ENCODE assay signal across 23 cellular contexts in genomic region chr11:35918716-35919115, GRCh38. TPM values are rescaled to one million over a fixed set of nuclear protein-coding genes. Genes with fewer than 3 reads are reported as not detected.
DNase-seq lines count a peak whose midpoint lies in the region; ATAC-seq and TF ChIP-seq lines count a peak whose summit lies in the region.
"Had no signal": no experiment of that assay in that cellular context is flagged by ENCODE, and none has a peak within 500 bp of the region (broad histone marks: within the 10 kb centered on the region; RNA-seq: fewer than 3 reads in every experiment).

No MANE protein-coding gene starts in this region.

- ATAC-seq in HG03039 (IDR thresholded peaks at IDR 0.05; ENCODE audit: unreplicated experiment), result no peak
- ATAC-seq: activated T-cell treated with anti-CD3 and anti-CD28 coated beads, Interleukin-2, amount 50 U/mL, for 72 hours; pancreas had no signal

- H3K9me3 Mint-ChIP-seq in neural crest cell, result no peaks in the 10 kb centered on the region
- H3K9me3 Mint-ChIP-seq: activated T-cell treated with anti-CD3 and anti-CD28 coated beads, Interleukin-2, amount 50 U/mL, for 72 hours; CD4-positive, CD25-positive, alpha-beta regulatory T cell; central memory CD8-positive, alpha-beta T cell; memory B cell; T-helper 1 cell treated with Interleukin-12 subunit alpha and Interleukin-12 subunit beta and Interleukin-4 antibody, amounts not matched to agents 30 μg/mL and 1 μg/mL, for 36 hours had no signal

- no peak for TF ChIP-seq CTCF in neural crest cell (conservative IDR thresholded peaks at IDR 0.05)
- no peak for TF ChIP-seq CTCF in testis (IDR thresholded peaks at IDR 0.05)

- H3K9me3 ChIP-seq in testis, result no peaks in the 10 kb centered on the region
- H3K9me3 ChIP-seq: esophagus squamous epithelium, HAP-1, pancreas, suprapubic skin had no signal

- no peaks in the 10 kb centered on the region for H3K27me3 Mint-ChIP-seq in neural crest cell (ENCODE audit: low read depth)
- H3K27me3 Mint-ChIP-seq: CD4-positive, CD25-positive, alpha-beta regulatory T cell; memory B cell had no signal

- H3K36me3 Mint-ChIP-seq in neural crest cell (ENCODE audit: low read depth), result no peaks in the 10 kb centered on the region
- H3K36me3 Mint-ChIP-seq: CD4-positive, CD25-positive, alpha-beta regulatory T cell; memory B cell; naive B cell had no signal

- H3K4me3 ChIP-seq in testis, result no peak overlapping the region
- H3K4me3 ChIP-seq: esophagus squamous epithelium, HAP-1, pancreas, suprapubic skin had no signal

- H3K4me1 ChIP-seq in testis, result no peaks in the 10 kb centered on the region
- H3K4me1 ChIP-seq: pancreas, suprapubic skin had no signal

- no peaks in the 10 kb centered on the region for H3K27me3 ChIP-seq in testis
- H3K27me3 ChIP-seq: pancreas, suprapubic skin had no signal

- DNase-seq in COR-L47 (lab: John Stamatoyannopoulos, UW) (peak; percentile 35), NCI-H146 (lab: John Stamatoyannopoulos, UW) (peak; percentile 61), caudate nucleus (lab: John Stamatoyannopoulos, UW) (peak in 2 of 61 donors; percentile 14 to 21), neural crest cell (ENCODE audit: low read depth, low spot score) (no peak), activated gamma-delta T cell (lab: John Stamatoyannopoulos, UW) (no peak), NK-92 (lab: John Stamatoyannopoulos, UW; ENCODE audit: unreplicated experiment) (no peak), testis (no peak)
- DNase-seq: activated CD4-positive, alpha-beta T cell treated with anti-CD3 and anti-CD28 coated beads for 4 hours; activated naive CD4-positive, alpha-beta T cell treated with anti-CD3 and anti-CD28 coated beads, Interleukin-2, amount 50 U/mL, for 16 hours; activated T-cell treated with anti-CD3 and anti-CD28 coated beads, Interleukin-2, amount 50 U/mL, for 72 hours; aorta; CD4-positive, CD25-positive, alpha-beta regulatory T cell; effector memory CD4-positive, alpha-beta T cell; esophagus squamous epithelium; kidney glomerular epithelial cell; naive B cell; pancreas had no signal

- peaks cover 40% of the 10 kb centered on the region for H3K4me1 Mint-ChIP-seq in neural crest cell
- H3K4me1 Mint-ChIP-seq: CD4-positive, CD25-positive, alpha-beta regulatory T cell; central memory CD8-positive, alpha-beta T cell; memory B cell; naive B cell had no signal

- peak overlapping the region; percentile 79 for H3K27ac Mint-ChIP-seq in neural crest cell (ENCODE audit: unreplicated experiment)
- H3K27ac Mint-ChIP-seq: activated T-cell treated with anti-CD3 and anti-CD28 coated beads, Interleukin-2, amount 50 U/mL, for 72 hours; CD4-positive, CD25-positive, alpha-beta regulatory T cell; memory B cell; naive B cell; T-helper 1 cell treated with Interleukin-12 subunit alpha and Interleukin-12 subunit beta and Interleukin-4 antibody, amounts not matched to agents 30 μg/mL and 1 μg/mL, for 36 hours had no signal

- intact Hi-C loops in testis (cut with DNase I; ENCODE audit: low total_unique reads), result no loop called here

- peak overlapping the region; percentile 38 for H3K4me3 Mint-ChIP-seq in neural crest cell
- H3K4me3 Mint-ChIP-seq: activated T-cell treated with anti-CD3 and anti-CD28 coated beads, Interleukin-2, amount 50 U/mL, for 72 hours; CD4-positive, CD25-positive, alpha-beta regulatory T cell; central memory CD8-positive, alpha-beta T cell; memory B cell; naive B cell; T-helper 1 cell treated with Interleukin-12 subunit alpha and Interleukin-12 subunit beta and Interleukin-4 antibody, amounts not matched to agents 30 μg/mL and 1 μg/mL, for 36 hours had no signal

- no peak for TF ChIP-seq POLR2A in testis (IDR thresholded peaks at IDR 0.05)

- peak overlapping the region; percentile 65 for H3K27ac ChIP-seq in caudate nucleus (ENCODE audit: low read depth, low read length)
- no peak overlapping the region for H3K27ac ChIP-seq in testis
- H3K27ac ChIP-seq: esophagus squamous epithelium, pancreas, suprapubic skin had no signal

- no peaks in the 10 kb centered on the region for H3K36me3 ChIP-seq in testis (ENCODE audit: low read depth, missing control alignments)
- H3K36me3 ChIP-seq: esophagus squamous epithelium, HAP-1, pancreas, suprapubic skin had no signal

- 88 to 93% methylated on average over 2 of the region's 2 CpGs for WGBS in testis, 2 donors

RNA-seq across cellular contexts. Expression of gene LDLRAD3, which starts 25.1 kb away (rescaled TPM):
- 30.1 and 33.8 TPM in 2 replicates for total RNA-seq in neural crest cell
- 10 to 100 TPM; 12.0 to 14.6 TPM for total RNA-seq in testis
- 7.1 TPM for polyA plus RNA-seq in testis (ENCODE audit: insufficient read depth, low read depth, low replicate concordance)
- total RNA-seq: activated T-cell treated with anti-CD3 and anti-CD28 coated beads, Interleukin-2, amount 50 U/mL, for 72 hours; CD4-positive, CD25-positive, alpha-beta regulatory T cell had no signal

Comparison
In these comparisons a context has a peak if more than half of its experiments do, and no peak if none do; other contexts are left out.
1. DNase-seq: peak in COR-L47 (single experiment) and NCI-H146 (single experiment); none in neural crest cell (single experiment), activated gamma-delta T cell (single experiment), NK-92 (single experiment) and testis (single experiment).